ENCODE assay signal across 1 cellular context in genomic region chr20:44461142-44461802, GRCh38.
TF ChIP-seq lines count a peak whose summit lies in the region.

No MANE protein-coding gene starts in this region.

TF ChIP-seq in HepG2, 621 proteins besides CTCF, POLR2A, EP300 and RAD21 (continued from another document and continues in another):
- TF ChIP-seq FOXC1 (CRISPR knock-in tag; IDR thresholded peaks at IDR 0.05; ENCODE audit: borderline replicate concordance): no peak
- no peak for TF ChIP-seq CHD4 (IDR thresholded peaks at IDR 0.05; ENCODE audit: borderline replicate concordance, low read length)
- peak; percentile 12; the same call in 1 of the 2 replicates for TF ChIP-seq ZNF792 (CRISPR knock-in tag; IDR thresholded peaks at IDR 0.05)
- TF ChIP-seq ZNF558 (CRISPR knock-in tag; IDR thresholded peaks at IDR 0.05; ENCODE audit: borderline replicate concordance): no peak
- no peak for TF ChIP-seq RFX1 (IDR thresholded peaks at IDR 0.05)
- peak; percentile 24 for TF ChIP-seq YY1 (IDR thresholded peaks at IDR 0.05; ENCODE audit: insufficient read depth, insufficient replicate concordance, low read depth, low read length)
- no peak for TF ChIP-seq BCL6 (CRISPR knock-in tag; IDR thresholded peaks at IDR 0.05)
- TF ChIP-seq DNMT3B (CRISPR knock-in tag; conservative IDR thresholded peaks at IDR 0.05): peak; percentile 86
- peak; percentile 62 for TF ChIP-seq TEAD3 (CRISPR knock-in tag; optimal IDR thresholded peaks at IDR 0.05; ENCODE audit: borderline replicate concordance)
- 0 out of 2 replicates have a peak, but pooled peaks have one; percentile 29 for TF ChIP-seq ARNTL (CRISPR knock-in tag; IDR thresholded peaks at IDR 0.05)
- TF ChIP-seq MLX (CRISPR knock-in tag; IDR thresholded peaks at IDR 0.05): peak; percentile 16; the same call in 1 of the 2 replicates
- no peak for TF ChIP-seq ZNF562 (CRISPR knock-in tag; IDR thresholded peaks at IDR 0.05; ENCODE audit: borderline replicate concordance)
- no peak for TF ChIP-seq BRCA1 (CRISPR knock-in tag; IDR thresholded peaks at IDR 0.05)
- TF ChIP-seq ZNF605 (CRISPR knock-in tag; IDR thresholded peaks at IDR 0.05): peak; percentile 55; the same call in 1 of the 2 replicates
- peak; percentile 54; the same call in 1 of the 2 replicates for TF ChIP-seq ZSCAN9 (CRISPR knock-in tag; IDR thresholded peaks at IDR 0.05; ENCODE audit: borderline replicate concordance)
- 0 out of 2 replicates have a peak, but pooled peaks have one; percentile 7 for TF ChIP-seq FOXK1 (CRISPR knock-in tag; IDR thresholded peaks at IDR 0.05; ENCODE audit: borderline replicate concordance, low read depth)
- peak; percentile 86 for TF ChIP-seq SOX5 (CRISPR knock-in tag; IDR thresholded peaks at IDR 0.05; ENCODE audit: borderline replicate concordance)
- TF ChIP-seq KDM3A (CRISPR knock-in tag; IDR thresholded peaks at IDR 0.05; ENCODE audit: low read depth): 0 out of 2 replicates have a peak, but pooled peaks have one; percentile 54
- no peak; the same call in 1 of the 2 replicates for TF ChIP-seq ZFP37 (CRISPR knock-in tag; IDR thresholded peaks at IDR 0.05; ENCODE audit: borderline replicate concordance)
- no peak for TF ChIP-seq ZNF136 (CRISPR knock-in tag; IDR thresholded peaks at IDR 0.05; ENCODE audit: low read depth)
- no peak for TF ChIP-seq MATR3 (CRISPR knock-in tag; IDR thresholded peaks at IDR 0.05)
- TF ChIP-seq ZNF138 (CRISPR knock-in tag; IDR thresholded peaks at IDR 0.05; ENCODE audit: low read depth): no peak
- TF ChIP-seq HNRNPUL1 (IDR thresholded peaks at IDR 0.05; ENCODE audit: low read depth, low read length): no peak
- TF ChIP-seq MTF2 (CRISPR knock-in tag; IDR thresholded peaks at IDR 0.05; ENCODE audit: borderline replicate concordance): no peak
- no peak for TF ChIP-seq ZNF296 (CRISPR knock-in tag; conservative IDR thresholded peaks at IDR 0.05)
- no peak for TF ChIP-seq ZNF776 (CRISPR knock-in tag; IDR thresholded peaks at IDR 0.05)
- TF ChIP-seq ELK4 (CRISPR knock-in tag; IDR thresholded peaks at IDR 0.05; ENCODE audit: borderline replicate concordance): no peak
- peak; percentile 92; the same call in 1 of the 2 replicates for TF ChIP-seq SSRP1 (CRISPR knock-in tag; IDR thresholded peaks at IDR 0.05)
- peak; percentile 49; the same call in 1 of the 2 replicates for TF ChIP-seq GLI4 (CRISPR knock-in tag; IDR thresholded peaks at IDR 0.05; ENCODE audit: borderline replicate concordance)
- TF ChIP-seq ZNF784 (CRISPR knock-in tag; IDR thresholded peaks at IDR 0.05; ENCODE audit: borderline replicate concordance): no peak
- 0 out of 2 replicates have a peak, but pooled peaks have one; percentile 39 for TF ChIP-seq ZNF547 (CRISPR knock-in tag; IDR thresholded peaks at IDR 0.05)
- TF ChIP-seq MXD3 (CRISPR knock-in tag; IDR thresholded peaks at IDR 0.05): no peak
- TF ChIP-seq FOXJ3 (CRISPR knock-in tag; IDR thresholded peaks at IDR 0.05; ENCODE audit: borderline replicate concordance): no peak; the same call in 1 of the 2 replicates
- no peak for TF ChIP-seq DNMT1 (CRISPR knock-in tag; IDR thresholded peaks at IDR 0.05)
- TF ChIP-seq FOXO1 (CRISPR knock-in tag; IDR thresholded peaks at IDR 0.05): peak; percentile 14; the same call in 1 of the 2 replicates
- TF ChIP-seq ATF1 (CRISPR knock-in tag; IDR thresholded peaks at IDR 0.05): peak; percentile 55; the same call in 1 of the 2 replicates
- no peak for TF ChIP-seq ZNF615 (CRISPR knock-in tag; IDR thresholded peaks at IDR 0.05; ENCODE audit: borderline replicate concordance)
- peak; percentile 76; the same call in 1 of the 2 replicates for TF ChIP-seq NFIC (IDR thresholded peaks at IDR 0.05; ENCODE audit: low read length)
- TF ChIP-seq MAX (IDR thresholded peaks at IDR 0.05): no peak
- TF ChIP-seq TOPORS (CRISPR knock-in tag; IDR thresholded peaks at IDR 0.05): no peak
- TF ChIP-seq ZNF34 (CRISPR knock-in tag; IDR thresholded peaks at IDR 0.05; ENCODE audit: borderline replicate concordance): 0 out of 2 replicates have a peak, but pooled peaks have one; percentile 10
- TF ChIP-seq DMTF1 (CRISPR knock-in tag; IDR thresholded peaks at IDR 0.05): no peak
- TF ChIP-seq ZNF772 (CRISPR knock-in tag; IDR thresholded peaks at IDR 0.05): no peak
- no peak for TF ChIP-seq ZNF282 (IDR thresholded peaks at IDR 0.05; ENCODE audit: partially characterized antibody)
- no peak for TF ChIP-seq SRSF1 (optimal IDR thresholded peaks at IDR 0.05; ENCODE audit: low read depth, low read length)
- TF ChIP-seq SMAD3 (CRISPR knock-in tag; IDR thresholded peaks at IDR 0.05): peak; percentile 49; the same call in 1 of the 2 replicates
- TF ChIP-seq ZBTB43 (CRISPR knock-in tag; conservative IDR thresholded peaks at IDR 0.05): peak; percentile 32; the same call in 1 of the 2 replicates
- TF ChIP-seq SNAI1 (CRISPR knock-in tag; IDR thresholded peaks at IDR 0.05; ENCODE audit: borderline replicate concordance): no peak
- TF ChIP-seq SETDB1 (CRISPR knock-in tag; IDR thresholded peaks at IDR 0.05; ENCODE audit: borderline replicate concordance): no peak
- no peak for TF ChIP-seq ZNF660 (CRISPR knock-in tag; IDR thresholded peaks at IDR 0.05; ENCODE audit: borderline replicate concordance, low read depth)
- no peak; the same call in 1 of the 2 replicates for TF ChIP-seq ZKSCAN1 (IDR thresholded peaks at IDR 0.05; ENCODE audit: low read length)
- peak; percentile 71 for TF ChIP-seq GATAD2A (CRISPR knock-in tag; IDR thresholded peaks at IDR 0.05)
- no peak for TF ChIP-seq RNF2 (conservative IDR thresholded peaks at IDR 0.05; ENCODE audit: low read depth)
- TF ChIP-seq HOMEZ (CRISPR knock-in tag; IDR thresholded peaks at IDR 0.05; ENCODE audit: low read depth): peak; percentile 23; the same call in 1 of the 2 replicates
- peak; percentile 51 for TF ChIP-seq HOXA3 (CRISPR knock-in tag; IDR thresholded peaks at IDR 0.05)
- TF ChIP-seq ZSCAN5A (CRISPR knock-in tag; IDR thresholded peaks at IDR 0.05; ENCODE audit: borderline replicate concordance): no peak
- TF ChIP-seq TFDP1 (CRISPR knock-in tag; IDR thresholded peaks at IDR 0.05; ENCODE audit: borderline replicate concordance): no peak
